21 cellular contexts compared by ENCODE assay signal in genomic region chr7:20395094-20395493, GRCh38.
A peak's percentile ranks its signal among the peaks of the same experiment; 100 is the strongest.
DNase-seq lines count a peak whose midpoint lies in the region; ATAC-seq and TF ChIP-seq lines count a peak whose summit lies in the region.
"Had no signal": no experiment of that assay in that cellular context is flagged by ENCODE, and none has a peak within 500 bp of the region (broad histone marks: within the 10 kb centered on the region; RNA-seq: fewer than 3 reads in every experiment).

No MANE protein-coding gene starts in this region.

- no peaks in the 10 kb centered on the region for H3F3A ChIP-seq in GM23248 (ENCODE audit: insufficient read depth)

- no peak overlapping the region for H4K8ac ChIP-seq in mesenchymal stem cell (ENCODE audit: low read length)

- H3K9ac ChIP-seq in GM23248, result no peak overlapping the region
- no peak overlapping the region for H3K9ac ChIP-seq in adipocyte (ENCODE audit: low read length)
- no peak overlapping the region for H3K9ac ChIP-seq in mesenchymal stem cell (ENCODE audit: low read length)

- H3K79me1 ChIP-seq in mesenchymal stem cell (replicated peaks; ENCODE audit: low read length, poor library complexity, severe bottlenecking), result peaks cover 4% of the 10 kb centered on the region

- H3K4me2 ChIP-seq in GM23248 (ENCODE audit: unreplicated experiment), result no peak overlapping the region
- H3K4me2 ChIP-seq in mesenchymal stem cell (ENCODE audit: low read length, poor library complexity, severe bottlenecking), result no peak overlapping the region

- no peak overlapping the region for H3K18ac ChIP-seq in mesenchymal stem cell (ENCODE audit: low read depth in 1 of 2, low read length in 2 of 2)

- no peak overlapping the region for H3K14ac ChIP-seq in mesenchymal stem cell (ENCODE audit: low read length in 2 of 2)

- H2AFZ ChIP-seq in GM23248, result no peak overlapping the region
- H2AFZ ChIP-seq in mesenchymal stem cell (ENCODE audit: low read depth, low read length), result no peak overlapping the region

- H2BK120ac ChIP-seq in mesenchymal stem cell (ENCODE audit: low read depth, low read length), result no peak overlapping the region

- no peak overlapping the region for H2BK15ac ChIP-seq in mesenchymal stem cell (ENCODE audit: low read depth, poor library complexity, severe bottlenecking)

- H3K36me3 ChIP-seq in GM23248 (ENCODE audit: low read depth) (no peaks in the 10 kb centered on the region; the same call in 1 of the 2 replicates), adipocyte (ENCODE audit: control insufficient read depth, insufficient read depth, low read length, severe bottlenecking) (peaks cover 28% of the 10 kb centered on the region), mesenchymal stem cell (ENCODE audit: control insufficient read depth in 1 of 2, insufficient read depth in 2 of 2, low read depth in 1 of 2, low read length in 2 of 2) (peaks cover 9 to 85% of the 10 kb centered on the region in 2 experiments)
- H3K36me3 ChIP-seq: thyroid gland had no signal

- no peak overlapping the region for H2AK5ac ChIP-seq in mesenchymal stem cell (ENCODE audit: low read length, severe bottlenecking)

- no peak overlapping the region for H2BK5ac ChIP-seq in mesenchymal stem cell (ENCODE audit: low read depth, low read length, poor library complexity, severe bottlenecking)

- H3K9me2 ChIP-seq in GM23248 (ENCODE audit: insufficient read depth), result no peaks in the 10 kb centered on the region

- no peaks in the 10 kb centered on the region for H4K20me1 ChIP-seq in GM23248 (ENCODE audit: insufficient read depth)

- no peak overlapping the region for H3K4ac ChIP-seq in mesenchymal stem cell (ENCODE audit: low read depth in 1 of 2, low read length in 2 of 2)

- H3K4me1 ChIP-seq in GM23248 (ENCODE audit: insufficient read depth) (no peaks in the 10 kb centered on the region), adipocyte (ENCODE audit: control insufficient read depth, insufficient read depth, low read length) (no peaks in the 10 kb centered on the region), mesenchymal stem cell (ENCODE audit: control insufficient read depth, insufficient read depth, low read depth, low read length) (peaks cover 5% of the 10 kb centered on the region)
- H3K4me1 ChIP-seq: gastroesophageal sphincter, SJCRH30, thyroid gland had no signal

- no peak for ATAC-seq in HG02623 (IDR thresholded peaks at IDR 0.05; ENCODE audit: unreplicated experiment)
- ATAC-seq: gastroesophageal sphincter; natural killer cell treated with Interleukin-12 subunit alpha and Interleukin-12 subunit beta and Interleukin-15 and Interleukin-18, amount 100 ng/mL, for 72 hours; pancreas; sciatic nerve had no signal

- H3K23ac ChIP-seq in mesenchymal stem cell (ENCODE audit: low read length in 2 of 2), result no peak overlapping the region

- H2BK12ac ChIP-seq in mesenchymal stem cell (ENCODE audit: low read length in 2 of 2), result no peak overlapping the region

- H3K4me3 ChIP-seq in GM23248 (no peak overlapping the region), NB4 (ENCODE audit: low read depth, low read length) (no peak overlapping the region), adipocyte (ENCODE audit: low read length) (no peak overlapping the region), mesenchymal stem cell (ENCODE audit: insufficient read depth in 1 of 2, low read depth in 1 of 2, low read length in 2 of 2) (no peak overlapping the region)
- H3K4me3 ChIP-seq: gastroesophageal sphincter, pancreas, SJCRH30, thyroid gland had no signal

- DNase-seq in GM23248 (peak; percentile 9), NB4 (ENCODE audit: low read depth) (peak; percentile 73), adipocyte (ENCODE audit: low read depth) (peak; percentile 19), mesenchymal stem cell (peak; percentile 18), NCI-H2081 treated with DMSO at 0.1 percent for 48 hours (lab: John Stamatoyannopoulos, UW) (no peak)
- no peak for DNase-seq in activated CD4-positive, alpha-beta T cell treated with anti-CD3 and anti-CD28 coated beads for 1 hour
- DNase-seq: activated naive CD8-positive, alpha-beta T cell treated with anti-CD3 and anti-CD28 coated beads, Interleukin-2, amount 10 ng/mL, durations not matched to agents 7 days and 5 days; H7; mesendoderm; NCI-H1048; NCI-H2029; NCI-H510A; pancreas; SJCRH30; stimulated activated naive CD4-positive, alpha-beta T cell; T-helper 9 cell; thyroid gland had no signal

- H3K79me2 ChIP-seq in GM23248 (ENCODE audit: insufficient read depth), result no peaks in the 10 kb centered on the region

- H3K27ac ChIP-seq in GM23248 (no peak overlapping the region), mesenchymal stem cell (ENCODE audit: low read length, poor library complexity, severe bottlenecking) (no peak overlapping the region)
- H3K27ac ChIP-seq: gastroesophageal sphincter, pancreas, SJCRH30, thyroid gland had no signal

- H4K91ac ChIP-seq in mesenchymal stem cell (ENCODE audit: low read length), result no peak overlapping the region

- H3K27me3 ChIP-seq in GM23248 (replicated peaks; ENCODE audit: insufficient read depth) (no peaks in the 10 kb centered on the region), adipocyte (replicated peaks; ENCODE audit: control insufficient read depth, insufficient read depth, low read length) (no peaks in the 10 kb centered on the region), mesenchymal stem cell (ENCODE audit: control insufficient read depth in 1 of 2, insufficient read depth in 1 of 2, low read length in 2 of 2) (no peaks in the 10 kb centered on the region)
- H3K27me3 ChIP-seq: gastroesophageal sphincter, pancreas, SJCRH30, thyroid gland had no signal

- no peak for TF ChIP-seq CTCF in NB4 (IDR thresholded peaks at IDR 0.05; ENCODE audit: low read depth, low read length)

- in situ Hi-C loops in GM23248 (cut with MboI), result no loop called here

- H3K9me3 ChIP-seq in GM23248 (ENCODE audit: low read depth) (no peaks in the 10 kb centered on the region), adipocyte (ENCODE audit: control insufficient read depth, low read length) (no peaks in the 10 kb centered on the region), mesenchymal stem cell (ENCODE audit: control insufficient read depth, low read length) (no peaks in the 10 kb centered on the region)
- H3K9me3 ChIP-seq: gastroesophageal sphincter, pancreas, SJCRH30, thyroid gland had no signal

- 79 to 80% methylated on average over 4 of the region's 4 CpGs for WGBS in GM23248 (ENCODE audit: low coverage in 1 of 2, low lambda C conversion rate in 2 of 2, missing lambda C conversion rate in 2 of 2), 2 experiments
- no CpG with 5 or more reads among the region's 4 CpGs for WGBS in mesenchymal stem cell

- TF ChIP-seq POLR2A in NB4 (IDR thresholded peaks at IDR 0.05; ENCODE audit: extremely low read depth, insufficient read length), result no peak

Comparison
In these comparisons a context has a peak if more than half of its experiments do, and no peak if none do; other contexts are left out.
1. DNase-seq: peak in GM23248 (single experiment), NB4 (single experiment), adipocyte (single experiment) and mesenchymal stem cell (single experiment); none in NCI-H2081 treated with DMSO at 0.1 percent for 48 hours (single experiment) and activated CD4-positive, alpha-beta T cell treated with anti-CD3 and anti-CD28 coated beads for 1 hour (single experiment).